11 cellular contexts compared by ENCODE assay signal in the genomic region with DNA sequence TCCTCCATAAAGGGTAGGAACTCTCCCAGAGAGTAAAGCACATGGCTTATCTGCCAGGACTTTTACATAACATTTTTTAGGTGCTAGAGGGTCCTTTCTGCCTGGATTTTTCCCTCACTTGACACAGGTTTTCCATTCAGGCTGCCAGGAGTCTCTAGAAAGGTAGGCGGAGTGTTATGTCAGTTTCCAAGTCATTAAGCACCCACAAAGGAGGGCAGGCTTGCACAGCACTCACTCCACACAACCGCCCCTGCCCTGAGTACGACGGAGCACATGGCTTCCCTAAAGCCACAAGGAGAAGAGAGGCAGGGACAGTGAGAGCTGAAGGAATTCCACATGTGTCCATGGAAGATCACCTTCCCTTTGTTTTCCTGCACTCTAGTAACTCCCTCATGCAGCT. TPM values are rescaled to one million over a fixed set of nuclear protein-coding genes. Genes with fewer than 3 reads are reported as not detected.
DNase-seq lines count a peak whose midpoint lies in the region; ATAC-seq and TF ChIP-seq lines count a peak whose summit lies in the region.
"Had no signal": no experiment of that assay in that cellular context is flagged by ENCODE, and none has a peak within 500 bp of the region (broad histone marks: within the 10 kb centered on the region; RNA-seq: fewer than 3 reads in every experiment).

No MANE protein-coding gene starts in this region.

- BruUV-seq in PC-9 (replicated peaks; lab: Mats Ljungman, UMichigan), result no TSS peak

- no peaks in the 10 kb centered on the region for H3F3A ChIP-seq in GM23338 (replicated peaks; ENCODE audit: low read depth)
- H3F3A ChIP-seq in PC-9 (ENCODE audit: insufficient read depth, low read depth), result peaks cover 13% of the 10 kb centered on the region

- H4K20me1 ChIP-seq in GM23338 (replicated peaks; ENCODE audit: insufficient read depth) (peaks cover 93% of the 10 kb centered on the region), PC-9 (ENCODE audit: insufficient read depth) (peaks cover 21% of the 10 kb centered on the region)

- peak; percentile 59 for ATAC-seq in GM23338
- no peak for ATAC-seq in gastroesophageal sphincter
- ATAC-seq in GM21619 (IDR thresholded peaks at IDR 0.05; ENCODE audit: unreplicated experiment), result no peak
- ATAC-seq: GM12878 had no signal

- CTCF ChIA-PET in PC-9 (lab: Charles Lee), result no interaction called here

- H3K4me1 ChIP-seq in GM23338 (ENCODE audit: insufficient read depth) (peaks cover 21% of the 10 kb centered on the region), PC-9 (replicated peaks; ENCODE audit: insufficient read depth) (peaks cover 19% of the 10 kb centered on the region), gastroesophageal sphincter (peaks cover 56 to 100% (median 87%) of the 10 kb centered on the region in 3 donors)

- no peaks in the 10 kb centered on the region for H3K36me3 ChIP-seq in GM23338 (ENCODE audit: insufficient read depth)
- H3K36me3 ChIP-seq in PC-9 (ENCODE audit: low read depth), result no peaks in the 10 kb centered on the region
- no peaks in the 10 kb centered on the region for H3K36me3 ChIP-seq in gastroesophageal sphincter
- H3K36me3 ChIP-seq: SJCRH30 had no signal

- no peaks in the 10 kb centered on the region for H3K9me3 Mint-ChIP-seq in GM23338
- H3K9me3 Mint-ChIP-seq: naive B cell had no signal

- peaks cover 27% of the 10 kb centered on the region for H3K4me1 Mint-ChIP-seq in GM23338

- H3K27ac Mint-ChIP-seq in GM23338, result peak overlapping the region; percentile 11; the same call in 1 of the 2 replicates

- 0 out of 2 replicates have a peak overlapping the region, but pooled peaks have one; percentile 53 for H3K27ac ChIP-seq in GM23338 (ENCODE audit: low read depth)
- H3K27ac ChIP-seq in PC-9, result peak overlapping the region; percentile 47; the same call in 1 of the 2 replicates
- H3K27ac ChIP-seq in gastroesophageal sphincter, result peak overlapping the region; percentile 87 to 93 (median 92)
- H3K27ac ChIP-seq: SJCRH30 had no signal

- TF ChIP-seq CTCF in GM23338 (conservative IDR thresholded peaks at IDR 0.05; ENCODE audit: low read depth in 2 of 2), result no peak
- TF ChIP-seq CTCF in PC-9 (conservative IDR thresholded peaks at IDR 0.05), result no peak
- no peak for TF ChIP-seq CTCF in gastroesophageal sphincter (IDR thresholded peaks at IDR 0.05)

- peaks cover 6% of the 10 kb centered on the region; the same call in 2 of the 3 replicates for H3K36me3 Mint-ChIP-seq in GM23338 (ENCODE audit: low read depth)

- POLR2A ChIA-PET in PC-9 (lab: Charles Lee; ENCODE audit: unreplicated experiment), result no interaction called here

- TF ChIP-seq EP300 in gastroesophageal sphincter (IDR thresholded peaks at IDR 0.05), result no peak

- H3K9me2 ChIP-seq in GM23338 (ENCODE audit: insufficient read depth), result no peaks in the 10 kb centered on the region
- H3K9me2 ChIP-seq in PC-9 (ENCODE audit: insufficient read depth), result no peaks in the 10 kb centered on the region

- H3K9me3 ChIP-seq in PC-9 (ENCODE audit: insufficient read depth, low read depth) (no peaks in the 10 kb centered on the region), gastroesophageal sphincter (no peaks in the 10 kb centered on the region)
- H3K9me3 ChIP-seq: SJCRH30 had no signal

- no peak overlapping the region for H2AFZ ChIP-seq in GM23338
- no peak overlapping the region for H2AFZ ChIP-seq in PC-9

- H3K4me2 ChIP-seq in GM23338, result no peak overlapping the region
- H3K4me2 ChIP-seq in PC-9, result peak overlapping the region; percentile 51; the same call in 1 of the 2 replicates

- intact Hi-C loops in PC-9 (cut with micrococcal nuclease; ENCODE audit: unreplicated experiment), result loop anchor here (1.0 kb wide), 1 partner anchor 40 kb away; no protein-coding TSS in a partner anchor

- H3K79me2 ChIP-seq in GM23338 (replicated peaks; ENCODE audit: insufficient read depth) (peaks cover 100% of the 10 kb centered on the region), PC-9 (ENCODE audit: low read depth) (peaks cover 83% of the 10 kb centered on the region)

- TF ChIP-seq POLR2A in gastroesophageal sphincter (IDR thresholded peaks at IDR 0.05), result no peak

- H3K4me3 Mint-ChIP-seq in GM23338, result no peak overlapping the region

- 21% methylated on average over 4 of the region's 4 CpGs; no CpG with 5 or more reads in 1 of the 2 donors for WGBS in gastroesophageal sphincter (ENCODE audit: low coverage in 1 of 2), 2 donors

- DNase-seq in GM23338 (ENCODE audit: low spot score) (no peak), PC-9 (no peak), renal cortical epithelial cell (ENCODE audit: low read depth) (peak; percentile 82), OCI-M2 (lab: John Stamatoyannopoulos, UW; ENCODE audit: unreplicated experiment) (no peak), NCI-H1436 (lab: John Stamatoyannopoulos, UW) (no peak), activated gamma-delta T cell (lab: John Stamatoyannopoulos, UW) (no peak)
- DNase-seq: naive B cell, SJCRH30 had no signal

- H3K4me3 ChIP-seq in GM23338 (no peak overlapping the region), PC-9 (no peak overlapping the region), gastroesophageal sphincter (no peak overlapping the region)
- H3K4me3 ChIP-seq: GM12878, SJCRH30 had no signal

- H3K27me3 ChIP-seq in GM23338 (ENCODE audit: insufficient read depth), result no peaks in the 10 kb centered on the region
- no peaks in the 10 kb centered on the region for H3K27me3 ChIP-seq in PC-9 (ENCODE audit: insufficient read depth, low read depth)
- no peaks in the 10 kb centered on the region for H3K27me3 ChIP-seq in gastroesophageal sphincter
- H3K27me3 ChIP-seq: SJCRH30 had no signal

- H3K27me3 Mint-ChIP-seq in GM23338 (ENCODE audit: insufficient read depth, low read depth, poor library complexity), result peaks cover 4% of the 10 kb centered on the region
- H3K27me3 Mint-ChIP-seq: naive B cell had no signal

TF ChIP-seq in GM23338, 12 proteins besides CTCF, POLR2A, EP300 and RAD21 (continues in another document):
- TF ChIP-seq, protein P1, sequence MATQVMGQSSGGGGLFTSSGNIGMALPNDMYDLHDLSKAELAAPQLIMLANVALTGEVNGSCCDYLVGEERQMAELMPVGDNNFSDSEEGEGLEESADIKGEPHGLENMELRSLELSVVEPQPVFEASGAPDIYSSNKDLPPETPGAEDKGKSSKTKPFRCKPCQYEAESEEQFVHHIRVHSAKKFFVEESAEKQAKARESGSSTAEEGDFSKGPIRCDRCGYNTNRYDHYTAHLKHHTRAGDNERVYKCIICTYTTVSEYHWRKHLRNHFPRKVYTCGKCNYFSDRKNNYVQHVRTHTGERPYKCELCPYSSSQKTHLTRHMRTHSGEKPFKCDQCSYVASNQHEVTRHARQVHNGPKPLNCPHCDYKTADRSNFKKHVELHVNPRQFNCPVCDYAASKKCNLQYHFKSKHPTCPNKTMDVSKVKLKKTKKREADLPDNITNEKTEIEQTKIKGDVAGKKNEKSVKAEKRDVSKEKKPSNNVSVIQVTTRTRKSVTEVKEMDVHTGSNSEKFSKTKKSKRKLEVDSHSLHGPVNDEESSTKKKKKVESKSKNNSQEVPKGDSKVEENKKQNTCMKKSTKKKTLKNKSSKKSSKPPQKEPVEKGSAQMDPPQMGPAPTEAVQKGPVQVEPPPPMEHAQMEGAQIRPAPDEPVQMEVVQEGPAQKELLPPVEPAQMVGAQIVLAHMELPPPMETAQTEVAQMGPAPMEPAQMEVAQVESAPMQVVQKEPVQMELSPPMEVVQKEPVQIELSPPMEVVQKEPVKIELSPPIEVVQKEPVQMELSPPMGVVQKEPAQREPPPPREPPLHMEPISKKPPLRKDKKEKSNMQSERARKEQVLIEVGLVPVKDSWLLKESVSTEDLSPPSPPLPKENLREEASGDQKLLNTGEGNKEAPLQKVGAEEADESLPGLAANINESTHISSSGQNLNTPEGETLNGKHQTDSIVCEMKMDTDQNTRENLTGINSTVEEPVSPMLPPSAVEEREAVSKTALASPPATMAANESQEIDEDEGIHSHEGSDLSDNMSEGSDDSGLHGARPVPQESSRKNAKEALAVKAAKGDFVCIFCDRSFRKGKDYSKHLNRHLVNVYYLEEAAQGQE (IDR thresholded peaks at IDR 0.05; ENCODE audit: unreplicated experiment), result no peak
- TF ChIP-seq POLR2AphosphoS5 (IDR thresholded peaks at IDR 0.05; ENCODE audit: low read depth) (no peak), JUNB (IDR thresholded peaks at IDR 0.05; ENCODE audit: unreplicated experiment) (no peak), CREB1 (CRISPR knock-in tag; IDR thresholded peaks at IDR 0.05; ENCODE audit: low read depth) (no peak)

RNA-seq across cellular contexts. Expression of a gene that starts 55.7 kb away (rescaled TPM):
- 183 and 195 TPM in 2 replicates for total RNA-seq in GM23338 (2014; rRNA removed; shearing (Covaris generic))
- polyA plus RNA-seq in GM23338 (2016; fragmentation: Nextera tagmentation; extraction: Ambion mirVana), result 320 and 348 TPM in 2 replicates
- total RNA-seq in PC-9 (2021) (222 and 274 TPM in 2 replicates), gastroesophageal sphincter (100 to 1,000 TPM; 160 to 288 (median 184) TPM), renal cortical epithelial cell (114 and 151 TPM in 2 replicates)
